12 cellular contexts compared by ENCODE assay signal in genomic region chr9:36327903-36328302, GRCh38.
DNase-seq lines count a peak whose midpoint lies in the region; ATAC-seq lines count a peak whose summit lies in the region.
"Had no signal": no experiment of that assay in that cellular context is flagged by ENCODE, and none has a peak within 500 bp of the region (broad histone marks: within the 10 kb centered on the region; RNA-seq: fewer than 3 reads in every experiment).

No MANE protein-coding gene starts in this region.

- H3K27me3 ChIP-seq in adipocyte (replicated peaks; ENCODE audit: control insufficient read depth, insufficient read depth, low read length), result no peaks in the 10 kb centered on the region

- intact Hi-C loops in sciatic nerve (cut with DNase I), result loop anchor here (5.0 to 10.0 kb wide), 2 partner anchors 73 to 136 kb away; partner anchors contain the start of genes CLTA and GNE

- peaks cover 6% of the 10 kb centered on the region for H3K4me1 Mint-ChIP-seq in activated CD8-positive, alpha-beta memory T cell treated with anti-CD3 and anti-CD28 coated beads, Interleukin-2, amount 10 ng/mL, durations not matched to agents 7 days and 5 days

- H3K27me3 Mint-ChIP-seq in activated CD8-positive, alpha-beta memory T cell treated with anti-CD3 and anti-CD28 coated beads, Interleukin-2, amount 10 ng/mL, durations not matched to agents 7 days and 5 days, result no peaks in the 10 kb centered on the region

- peaks cover 3% of the 10 kb centered on the region for H3K36me3 ChIP-seq in adipocyte (ENCODE audit: control insufficient read depth, insufficient read depth, low read length, severe bottlenecking)

- CTCF ChIA-PET in activated CD8-positive, alpha-beta memory T cell treated with anti-CD3 and anti-CD28 coated beads, Interleukin-2, amount 10 ng/mL, durations not matched to agents 7 days and 5 days (lab: Charles Lee), result interaction anchor here (0.6 to 3.3 kb wide), 21 partner anchors 10 to 425 kb away, joined by 3 to 34 read pairs (median 6); partner anchors contain the start of genes CCIN, CLTA and GNE

- H3K4me1 ChIP-seq in adipocyte (ENCODE audit: control insufficient read depth, insufficient read depth, low read length), result peaks cover 25% of the 10 kb centered on the region

- H3K36me3 Mint-ChIP-seq in activated CD8-positive, alpha-beta memory T cell treated with anti-CD3 and anti-CD28 coated beads, Interleukin-2, amount 10 ng/mL, durations not matched to agents 7 days and 5 days, result no peaks in the 10 kb centered on the region

- H3K4me3 ChIP-seq in adipocyte (ENCODE audit: low read length), result no peak overlapping the region
- H3K4me3 ChIP-seq: smooth muscle cell had no signal

- DNase-seq in HK-2 (ENCODE audit: unreplicated experiment) (peak; percentile 35), adipocyte (ENCODE audit: low read depth) (peak; percentile 19), foreskin melanocyte (peak; percentile 26), sciatic nerve (ENCODE audit: low spot score) (no peak)
- no peak for DNase-seq in activated CD8-positive, alpha-beta memory T cell treated with anti-CD3 and anti-CD28 coated beads, Interleukin-2, amount 10 ng/mL, durations not matched to agents 7 days and 5 days
- DNase-seq: activated gamma-delta T cell treated with Interleukin-2 at 50 U/mL for 16 hours, COR-L47, MV-4-11, NCI-H524 treated with DMSO at 0.1 percent for 48 hours had no signal

- H3K9me3 ChIP-seq in adipocyte (ENCODE audit: control insufficient read depth, low read length), result no peaks in the 10 kb centered on the region

- no peak overlapping the region for H3K9ac ChIP-seq in adipocyte (ENCODE audit: low read length)

- ATAC-seq in sciatic nerve, result peak; percentile 26
- ATAC-seq in activated CD8-positive, alpha-beta memory T cell treated with anti-CD3 and anti-CD28 coated beads, Interleukin-2, amount 10 ng/mL, durations not matched to agents 7 days and 5 days, result no peak
- no peak for ATAC-seq in HG03432 (IDR thresholded peaks at IDR 0.05; ENCODE audit: unreplicated experiment)
- no peak for ATAC-seq in HG03457 (IDR thresholded peaks at IDR 0.05; ENCODE audit: unreplicated experiment)

- H3K9me3 Mint-ChIP-seq in activated CD8-positive, alpha-beta memory T cell treated with anti-CD3 and anti-CD28 coated beads, Interleukin-2, amount 10 ng/mL, durations not matched to agents 7 days and 5 days (ENCODE audit: low read depth), result no peaks in the 10 kb centered on the region

- no peak overlapping the region for H3K4me3 Mint-ChIP-seq in activated CD8-positive, alpha-beta memory T cell treated with anti-CD3 and anti-CD28 coated beads, Interleukin-2, amount 10 ng/mL, durations not matched to agents 7 days and 5 days

- H3K27ac Mint-ChIP-seq in activated CD8-positive, alpha-beta memory T cell treated with anti-CD3 and anti-CD28 coated beads, Interleukin-2, amount 10 ng/mL, durations not matched to agents 7 days and 5 days, result no peak overlapping the region

Comparison
In these comparisons a context has a peak if more than half of its experiments do, and no peak if none do; other contexts are left out.
1. DNase-seq: peak in HK-2 (single experiment), adipocyte (single experiment) and foreskin melanocyte (single experiment); none in sciatic nerve (single experiment) and activated CD8-positive, alpha-beta memory T cell treated with anti-CD3 and anti-CD28 coated beads, Interleukin-2, amount 10 ng/mL, durations not matched to agents 7 days and 5 days (single experiment).